Comparison of ENCODE assay signal across 8 cellular contexts in genomic region chr14:61438860-61439765, GRCh38.
DNase-seq lines count a peak whose midpoint lies in the region; ATAC-seq lines count a peak whose summit lies in the region.

No MANE protein-coding gene starts in this region.

- H3K9ac ChIP-seq in iPS-20b (ENCODE audit: low read depth, low read length), result peak overlapping the region; percentile 38; the same call in 1 of the 2 replicates

- DNase-seq in COLO829 (ENCODE audit: low spot score) (peak; percentile 55), NCI-H446 treated with DMSO at 0.1 percent for 48 hours (lab: John Stamatoyannopoulos, UW) (peak; percentile 37), amniotic epithelial cell (ENCODE audit: low read depth) (peak; percentile 13), DMS114 treated with DMSO at 0.1 percent for 48 hours (lab: John Stamatoyannopoulos, UW; ENCODE audit: unreplicated experiment) (no peak), retina (no peak)
- peak; percentile 23 to 27 for DNase-seq in stimulated activated CD8-positive, alpha-beta memory T cell treated with anti-CD3 and anti-CD28 coated beads, Interleukin-15, amount 100 ng/mL, for 48 hours (ENCODE audit: low read depth in 2 of 2)

- H3K9me3 ChIP-seq in iPS-20b (ENCODE audit: insufficient read depth, low read depth, low read length), result no peaks in the 10 kb centered on the region

- peak; percentile 49 for ATAC-seq in GM21825 (IDR thresholded peaks at IDR 0.05; ENCODE audit: unreplicated experiment)

- no peak overlapping the region for H3K27ac ChIP-seq in iPS-20b (ENCODE audit: low read length)

- H3K4me3 ChIP-seq in iPS-20b (ENCODE audit: low read length), result peak overlapping the region; percentile 33; the same call in 1 of the 2 replicates

- no peaks in the 10 kb centered on the region for H3K27me3 ChIP-seq in iPS-20b (ENCODE audit: insufficient read depth, low read length)

- H3K36me3 ChIP-seq in iPS-20b (ENCODE audit: insufficient read depth, low read depth, low read length), result no peaks in the 10 kb centered on the region

- peaks cover 22% of the 10 kb centered on the region for H3K4me1 ChIP-seq in iPS-20b (ENCODE audit: insufficient read depth, low read length)

Comparison
In these comparisons a context has a peak if more than half of its experiments do, and no peak if none do; other contexts are left out.
1. DNase-seq: peak in COLO829 (single experiment), NCI-H446 treated with DMSO at 0.1 percent for 48 hours (single experiment), amniotic epithelial cell (single experiment) and stimulated activated CD8-positive, alpha-beta memory T cell treated with anti-CD3 and anti-CD28 coated beads, Interleukin-15, amount 100 ng/mL, for 48 hours (2 of 2); none in DMS114 treated with DMSO at 0.1 percent for 48 hours (single experiment) and retina (single experiment).